1 cellular context compared by ENCODE assay signal in genomic region chr14:101877766-101878165, GRCh38.
TF ChIP-seq lines count a peak whose summit lies in the region.

No MANE protein-coding gene starts in this region.

TF ChIP-seq in WTC11, 78 proteins besides CTCF, POLR2A, EP300 and RAD21 (continued from another document):
- no peak for TF ChIP-seq ZBTB43 (CRISPR knock-in tag; IDR thresholded peaks at IDR 0.05)
- no peak for TF ChIP-seq MYBL2 (CRISPR knock-in tag; IDR thresholded peaks at IDR 0.05)
- no peak for TF ChIP-seq NFATC4 (CRISPR knock-in tag; IDR thresholded peaks at IDR 0.05)
- TF ChIP-seq IRF2 (CRISPR knock-in tag; IDR thresholded peaks at IDR 0.05; ENCODE audit: borderline replicate concordance, low read depth): no peak
- TF ChIP-seq USF2 (CRISPR knock-in tag; IDR thresholded peaks at IDR 0.05): no peak
